ENCODE assay signal across 1 cellular context in the genomic region with DNA sequence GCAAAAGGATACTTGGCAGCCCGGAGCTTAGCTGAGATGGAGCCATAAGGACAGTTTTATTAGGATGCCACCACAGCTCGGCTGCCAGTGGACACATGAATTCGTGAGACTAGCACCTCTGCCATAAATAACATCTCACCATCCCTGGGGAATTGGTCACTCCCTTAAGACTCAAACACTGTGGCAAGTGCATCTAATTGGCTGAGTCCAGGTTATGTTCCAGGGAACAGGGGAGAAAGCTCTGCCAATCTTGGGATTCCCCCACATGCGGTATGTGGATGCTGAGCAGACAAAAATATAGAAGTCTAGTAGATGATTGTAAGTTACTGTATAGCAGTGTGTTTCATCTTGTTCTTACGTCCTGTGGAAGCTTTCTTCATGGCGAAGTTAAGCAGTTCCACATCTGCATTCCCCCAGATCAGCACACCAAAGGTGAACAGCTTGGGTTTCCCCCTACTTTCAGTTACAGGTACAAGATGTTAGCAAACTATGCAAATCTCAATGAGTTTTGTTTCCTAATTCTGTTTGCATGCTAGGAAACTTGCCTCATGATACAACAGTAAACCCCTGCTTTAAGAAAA.
TF ChIP-seq lines count a peak whose summit lies in the region.

No MANE protein-coding gene starts in this region.

TF ChIP-seq in GM12878, 131 proteins besides CTCF, POLR2A, EP300 and RAD21 (continued from another document and continues in another):
- TF ChIP-seq, protein P1, sequence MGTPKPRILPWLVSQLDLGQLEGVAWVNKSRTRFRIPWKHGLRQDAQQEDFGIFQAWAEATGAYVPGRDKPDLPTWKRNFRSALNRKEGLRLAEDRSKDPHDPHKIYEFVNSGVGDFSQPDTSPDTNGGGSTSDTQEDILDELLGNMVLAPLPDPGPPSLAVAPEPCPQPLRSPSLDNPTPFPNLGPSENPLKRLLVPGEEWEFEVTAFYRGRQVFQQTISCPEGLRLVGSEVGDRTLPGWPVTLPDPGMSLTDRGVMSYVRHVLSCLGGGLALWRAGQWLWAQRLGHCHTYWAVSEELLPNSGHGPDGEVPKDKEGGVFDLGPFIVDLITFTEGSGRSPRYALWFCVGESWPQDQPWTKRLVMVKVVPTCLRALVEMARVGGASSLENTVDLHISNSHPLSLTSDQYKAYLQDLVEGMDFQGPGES (IDR thresholded peaks at IDR 0.05) = no peak
- TF ChIP-seq BACH1 (IDR thresholded peaks at IDR 0.05; ENCODE audit: borderline replicate concordance) (0 out of 2 replicates have a peak, but pooled peaks have one; percentile 7), CBX3 (IDR thresholded peaks at IDR 0.05; ENCODE audit: borderline replicate concordance, low read depth) (no peak), SMAD1 (IDR thresholded peaks at IDR 0.05; ENCODE audit: low read depth, partially characterized antibody) (no peak), ASH2L (IDR thresholded peaks at IDR 0.05; ENCODE audit: borderline replicate concordance, low read depth) (no peak), MYB (IDR thresholded peaks at IDR 0.05; ENCODE audit: borderline replicate concordance, low read depth, low read length) (no peak), RB1 (IDR thresholded peaks at IDR 0.05; ENCODE audit: borderline replicate concordance) (peak; percentile 79; the same call in 1 of the 2 replicates), BCL11A (IDR thresholded peaks at IDR 0.05; ENCODE audit: low read depth, low read length) (no peak), SRF (IDR thresholded peaks at IDR 0.05; ENCODE audit: low read depth in 2 of 2, low read length in 2 of 2) (no peak), ZNF384 (IDR thresholded peaks at IDR 0.05; ENCODE audit: borderline replicate concordance, low read depth, low read length) (no peak), EZH2 (IDR thresholded peaks at IDR 0.05; ENCODE audit: borderline replicate concordance, control insufficient read depth, low read depth, low read length) (no peak), SMAD5 (IDR thresholded peaks at IDR 0.05; ENCODE audit: low read depth) (no peak; the same call in 1 of the 2 replicates), RFX5 (IDR thresholded peaks at IDR 0.05; ENCODE audit: low read depth, low read length) (no peak), TARDBP (IDR thresholded peaks at IDR 0.05; ENCODE audit: borderline replicate concordance) (no peak), HDAC2 (IDR thresholded peaks at IDR 0.05) (no peak), MTA2 (IDR thresholded peaks at IDR 0.05; ENCODE audit: low read depth) (peak; percentile 58; the same call in 1 of the 2 replicates), YBX1 (IDR thresholded peaks at IDR 0.05) (no peak), SPI1 (IDR thresholded peaks at IDR 0.05; ENCODE audit: borderline replicate concordance, insufficient read depth, low read depth, low read length) (peak; percentile 60; the same call in 1 of the 2 replicates), ZNF622 (IDR thresholded peaks at IDR 0.05) (no peak), WRNIP1 (IDR thresholded peaks at IDR 0.05; ENCODE audit: borderline replicate concordance, low read depth, low read length) (no peak), ETV6 (conservative IDR thresholded peaks at IDR 0.05 in 1 of 2, IDR thresholded peaks at IDR 0.05 in 1 of 2; ENCODE audit: borderline replicate concordance in 1 of 2, low read depth in 1 of 2) (peak in 1 of 2 experiments; percentile 56; a peak in 1 of 4 replicates), EGR1 (IDR thresholded peaks at IDR 0.05; ENCODE audit: borderline replicate concordance in 1 of 2, low read depth in 2 of 2, low read length in 2 of 2) (no peak), SIX5 (IDR thresholded peaks at IDR 0.05; ENCODE audit: low read depth, low read length, severe bottlenecking) (no peak), CREB1 (IDR thresholded peaks at IDR 0.05; ENCODE audit: low read depth) (peak; percentile 21; the same call in 1 of the 2 replicates), POU2F2 (IDR thresholded peaks at IDR 0.05; ENCODE audit: borderline replicate concordance, low read depth, low read length) (peak; percentile 95), RAD51 (IDR thresholded peaks at IDR 0.05) (no peak), NRF1 (conservative IDR thresholded peaks at IDR 0.05; ENCODE audit: low read depth, low read length) (no peak), STAT3 (IDR thresholded peaks at IDR 0.05; ENCODE audit: low read depth, low read length) (0 out of 2 replicates have a peak, but pooled peaks have one; percentile 21), BHLHE40 (IDR thresholded peaks at IDR 0.05; ENCODE audit: borderline replicate concordance in 1 of 2, low read depth in 2 of 2, low read length in 1 of 2) (0 out of 4 replicates have a peak, but pooled peaks of 1 of the 2 experiments have one; percentile 14)
- TF ChIP-seq, protein P2, sequence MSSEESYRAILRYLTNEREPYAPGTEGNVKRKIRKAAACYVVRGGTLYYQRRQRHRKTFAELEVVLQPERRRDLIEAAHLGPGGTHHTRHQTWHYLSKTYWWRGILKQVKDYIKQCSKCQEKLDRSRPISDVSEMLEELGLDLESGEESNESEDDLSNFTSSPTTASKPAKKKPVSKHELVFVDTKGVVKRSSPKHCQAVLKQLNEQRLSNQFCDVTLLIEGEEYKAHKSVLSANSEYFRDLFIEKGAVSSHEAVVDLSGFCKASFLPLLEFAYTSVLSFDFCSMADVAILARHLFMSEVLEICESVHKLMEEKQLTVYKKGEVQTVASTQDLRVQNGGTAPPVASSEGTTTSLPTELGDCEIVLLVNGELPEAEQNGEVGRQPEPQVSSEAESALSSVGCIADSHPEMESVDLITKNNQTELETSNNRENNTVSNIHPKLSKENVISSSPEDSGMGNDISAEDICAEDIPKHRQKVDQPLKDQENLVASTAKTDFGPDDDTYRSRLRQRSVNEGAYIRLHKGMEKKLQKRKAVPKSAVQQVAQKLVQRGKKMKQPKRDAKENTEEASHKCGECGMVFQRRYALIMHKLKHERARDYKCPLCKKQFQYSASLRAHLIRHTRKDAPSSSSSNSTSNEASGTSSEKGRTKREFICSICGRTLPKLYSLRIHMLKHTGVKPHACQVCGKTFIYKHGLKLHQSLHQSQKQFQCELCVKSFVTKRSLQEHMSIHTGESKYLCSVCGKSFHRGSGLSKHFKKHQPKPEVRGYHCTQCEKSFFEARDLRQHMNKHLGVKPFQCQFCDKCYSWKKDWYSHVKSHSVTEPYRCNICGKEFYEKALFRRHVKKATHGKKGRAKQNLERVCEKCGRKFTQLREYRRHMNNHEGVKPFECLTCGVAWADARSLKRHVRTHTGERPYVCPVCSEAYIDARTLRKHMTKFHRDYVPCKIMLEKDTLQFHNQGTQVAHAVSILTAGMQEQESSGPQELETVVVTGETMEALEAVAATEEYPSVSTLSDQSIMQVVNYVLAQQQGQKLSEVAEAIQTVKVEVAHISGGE (CRISPR knock-in tag; IDR thresholded peaks at IDR 0.05) = no peak
- TF ChIP-seq, protein P3, sequence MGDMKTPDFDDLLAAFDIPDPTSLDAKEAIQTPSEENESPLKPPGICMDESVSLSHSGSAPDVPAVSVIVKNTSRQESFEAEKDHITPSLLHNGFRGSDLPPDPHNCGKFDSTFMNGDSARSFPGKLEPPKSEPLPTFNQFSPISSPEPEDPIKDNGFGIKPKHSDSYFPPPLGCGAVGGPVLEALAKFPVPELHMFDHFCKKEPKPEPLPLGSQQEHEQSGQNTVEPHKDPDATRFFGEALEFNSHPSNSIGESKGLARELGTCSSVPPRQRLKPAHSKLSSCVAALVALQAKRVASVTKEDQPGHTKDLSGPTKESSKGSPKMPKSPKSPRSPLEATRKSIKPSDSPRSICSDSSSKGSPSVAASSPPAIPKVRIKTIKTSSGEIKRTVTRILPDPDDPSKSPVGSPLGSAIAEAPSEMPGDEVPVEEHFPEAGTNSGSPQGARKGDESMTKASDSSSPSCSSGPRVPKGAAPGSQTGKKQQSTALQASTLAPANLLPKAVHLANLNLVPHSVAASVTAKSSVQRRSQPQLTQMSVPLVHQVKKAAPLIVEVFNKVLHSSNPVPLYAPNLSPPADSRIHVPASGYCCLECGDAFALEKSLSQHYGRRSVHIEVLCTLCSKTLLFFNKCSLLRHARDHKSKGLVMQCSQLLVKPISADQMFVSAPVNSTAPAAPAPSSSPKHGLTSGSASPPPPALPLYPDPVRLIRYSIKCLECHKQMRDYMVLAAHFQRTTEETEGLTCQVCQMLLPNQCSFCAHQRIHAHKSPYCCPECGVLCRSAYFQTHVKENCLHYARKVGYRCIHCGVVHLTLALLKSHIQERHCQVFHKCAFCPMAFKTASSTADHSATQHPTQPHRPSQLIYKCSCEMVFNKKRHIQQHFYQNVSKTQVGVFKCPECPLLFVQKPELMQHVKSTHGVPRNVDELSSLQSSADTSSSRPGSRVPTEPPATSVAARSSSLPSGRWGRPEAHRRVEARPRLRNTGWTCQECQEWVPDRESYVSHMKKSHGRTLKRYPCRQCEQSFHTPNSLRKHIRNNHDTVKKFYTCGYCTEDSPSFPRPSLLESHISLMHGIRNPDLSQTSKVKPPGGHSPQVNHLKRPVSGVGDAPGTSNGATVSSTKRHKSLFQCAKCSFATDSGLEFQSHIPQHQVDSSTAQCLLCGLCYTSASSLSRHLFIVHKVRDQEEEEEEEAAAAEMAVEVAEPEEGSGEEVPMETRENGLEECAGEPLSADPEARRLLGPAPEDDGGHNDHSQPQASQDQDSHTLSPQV (IDR thresholded peaks at IDR 0.05) = no peak
- TF ChIP-seq, protein P4, sequence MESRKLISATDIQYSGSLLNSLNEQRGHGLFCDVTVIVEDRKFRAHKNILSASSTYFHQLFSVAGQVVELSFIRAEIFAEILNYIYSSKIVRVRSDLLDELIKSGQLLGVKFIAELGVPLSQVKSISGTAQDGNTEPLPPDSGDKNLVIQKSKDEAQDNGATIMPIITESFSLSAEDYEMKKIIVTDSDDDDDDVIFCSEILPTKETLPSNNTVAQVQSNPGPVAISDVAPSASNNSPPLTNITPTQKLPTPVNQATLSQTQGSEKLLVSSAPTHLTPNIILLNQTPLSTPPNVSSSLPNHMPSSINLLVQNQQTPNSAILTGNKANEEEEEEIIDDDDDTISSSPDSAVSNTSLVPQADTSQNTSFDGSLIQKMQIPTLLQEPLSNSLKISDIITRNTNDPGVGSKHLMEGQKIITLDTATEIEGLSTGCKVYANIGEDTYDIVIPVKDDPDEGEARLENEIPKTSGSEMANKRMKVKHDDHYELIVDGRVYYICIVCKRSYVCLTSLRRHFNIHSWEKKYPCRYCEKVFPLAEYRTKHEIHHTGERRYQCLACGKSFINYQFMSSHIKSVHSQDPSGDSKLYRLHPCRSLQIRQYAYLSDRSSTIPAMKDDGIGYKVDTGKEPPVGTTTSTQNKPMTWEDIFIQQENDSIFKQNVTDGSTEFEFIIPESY (IDR thresholded peaks at IDR 0.05) = no peak
- TF ChIP-seq, protein P5, sequence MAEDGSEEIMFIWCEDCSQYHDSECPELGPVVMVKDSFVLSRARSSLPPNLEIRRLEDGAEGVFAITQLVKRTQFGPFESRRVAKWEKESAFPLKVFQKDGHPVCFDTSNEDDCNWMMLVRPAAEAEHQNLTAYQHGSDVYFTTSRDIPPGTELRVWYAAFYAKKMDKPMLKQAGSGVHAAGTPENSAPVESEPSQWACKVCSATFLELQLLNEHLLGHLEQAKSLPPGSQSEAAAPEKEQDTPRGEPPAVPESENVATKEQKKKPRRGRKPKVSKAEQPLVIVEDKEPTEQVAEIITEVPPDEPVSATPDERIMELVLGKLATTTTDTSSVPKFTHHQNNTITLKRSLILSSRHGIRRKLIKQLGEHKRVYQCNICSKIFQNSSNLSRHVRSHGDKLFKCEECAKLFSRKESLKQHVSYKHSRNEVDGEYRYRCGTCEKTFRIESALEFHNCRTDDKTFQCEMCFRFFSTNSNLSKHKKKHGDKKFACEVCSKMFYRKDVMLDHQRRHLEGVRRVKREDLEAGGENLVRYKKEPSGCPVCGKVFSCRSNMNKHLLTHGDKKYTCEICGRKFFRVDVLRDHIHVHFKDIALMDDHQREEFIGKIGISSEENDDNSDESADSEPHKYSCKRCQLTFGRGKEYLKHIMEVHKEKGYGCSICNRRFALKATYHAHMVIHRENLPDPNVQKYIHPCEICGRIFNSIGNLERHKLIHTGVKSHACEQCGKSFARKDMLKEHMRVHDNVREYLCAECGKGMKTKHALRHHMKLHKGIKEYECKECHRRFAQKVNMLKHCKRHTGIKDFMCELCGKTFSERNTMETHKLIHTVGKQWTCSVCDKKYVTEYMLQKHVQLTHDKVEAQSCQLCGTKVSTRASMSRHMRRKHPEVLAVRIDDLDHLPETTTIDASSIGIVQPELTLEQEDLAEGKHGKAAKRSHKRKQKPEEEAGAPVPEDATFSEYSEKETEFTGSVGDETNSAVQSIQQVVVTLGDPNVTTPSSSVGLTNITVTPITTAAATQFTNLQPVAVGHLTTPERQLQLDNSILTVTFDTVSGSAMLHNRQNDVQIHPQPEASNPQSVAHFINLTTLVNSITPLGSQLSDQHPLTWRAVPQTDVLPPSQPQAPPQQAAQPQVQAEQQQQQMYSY (CRISPR knock-in tag; IDR thresholded peaks at IDR 0.05) = no peak
- TF ChIP-seq, protein P6, sequence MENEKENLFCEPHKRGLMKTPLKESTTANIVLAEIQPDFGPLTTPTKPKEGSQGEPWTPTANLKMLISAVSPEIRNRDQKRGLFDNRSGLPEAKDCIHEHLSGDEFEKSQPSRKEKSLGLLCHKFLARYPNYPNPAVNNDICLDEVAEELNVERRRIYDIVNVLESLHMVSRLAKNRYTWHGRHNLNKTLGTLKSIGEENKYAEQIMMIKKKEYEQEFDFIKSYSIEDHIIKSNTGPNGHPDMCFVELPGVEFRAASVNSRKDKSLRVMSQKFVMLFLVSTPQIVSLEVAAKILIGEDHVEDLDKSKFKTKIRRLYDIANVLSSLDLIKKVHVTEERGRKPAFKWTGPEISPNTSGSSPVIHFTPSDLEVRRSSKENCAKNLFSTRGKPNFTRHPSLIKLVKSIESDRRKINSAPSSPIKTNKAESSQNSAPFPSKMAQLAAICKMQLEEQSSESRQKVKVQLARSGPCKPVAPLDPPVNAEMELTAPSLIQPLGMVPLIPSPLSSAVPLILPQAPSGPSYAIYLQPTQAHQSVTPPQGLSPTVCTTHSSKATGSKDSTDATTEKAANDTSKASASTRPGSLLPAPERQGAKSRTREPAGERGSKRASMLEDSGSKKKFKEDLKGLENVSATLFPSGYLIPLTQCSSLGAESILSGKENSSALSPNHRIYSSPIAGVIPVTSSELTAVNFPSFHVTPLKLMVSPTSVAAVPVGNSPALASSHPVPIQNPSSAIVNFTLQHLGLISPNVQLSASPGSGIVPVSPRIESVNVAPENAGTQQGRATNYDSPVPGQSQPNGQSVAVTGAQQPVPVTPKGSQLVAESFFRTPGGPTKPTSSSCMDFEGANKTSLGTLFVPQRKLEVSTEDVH (IDR thresholded peaks at IDR 0.05; ENCODE audit: low read depth, partially characterized antibody) = no peak
- TF ChIP-seq, protein P7, sequence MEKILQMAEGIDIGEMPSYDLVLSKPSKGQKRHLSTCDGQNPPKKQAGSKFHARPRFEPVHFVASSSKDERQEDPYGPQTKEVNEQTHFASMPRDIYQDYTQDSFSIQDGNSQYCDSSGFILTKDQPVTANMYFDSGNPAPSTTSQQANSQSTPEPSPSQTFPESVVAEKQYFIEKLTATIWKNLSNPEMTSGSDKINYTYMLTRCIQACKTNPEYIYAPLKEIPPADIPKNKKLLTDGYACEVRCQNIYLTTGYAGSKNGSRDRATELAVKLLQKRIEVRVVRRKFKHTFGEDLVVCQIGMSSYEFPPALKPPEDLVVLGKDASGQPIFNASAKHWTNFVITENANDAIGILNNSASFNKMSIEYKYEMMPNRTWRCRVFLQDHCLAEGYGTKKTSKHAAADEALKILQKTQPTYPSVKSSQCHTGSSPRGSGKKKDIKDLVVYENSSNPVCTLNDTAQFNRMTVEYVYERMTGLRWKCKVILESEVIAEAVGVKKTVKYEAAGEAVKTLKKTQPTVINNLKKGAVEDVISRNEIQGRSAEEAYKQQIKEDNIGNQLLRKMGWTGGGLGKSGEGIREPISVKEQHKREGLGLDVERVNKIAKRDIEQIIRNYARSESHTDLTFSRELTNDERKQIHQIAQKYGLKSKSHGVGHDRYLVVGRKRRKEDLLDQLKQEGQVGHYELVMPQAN (conservative IDR thresholded peaks at IDR 0.05) = no peak
- TF ChIP-seq, protein P8, sequence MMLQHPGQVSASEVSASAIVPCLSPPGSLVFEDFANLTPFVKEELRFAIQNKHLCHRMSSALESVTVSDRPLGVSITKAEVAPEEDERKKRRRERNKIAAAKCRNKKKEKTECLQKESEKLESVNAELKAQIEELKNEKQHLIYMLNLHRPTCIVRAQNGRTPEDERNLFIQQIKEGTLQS (IDR thresholded peaks at IDR 0.05; ENCODE audit: borderline replicate concordance, extremely low read depth, low read depth, low read length) = no peak
